ENCODE assay signal across 1 cellular context in the genomic region with DNA sequence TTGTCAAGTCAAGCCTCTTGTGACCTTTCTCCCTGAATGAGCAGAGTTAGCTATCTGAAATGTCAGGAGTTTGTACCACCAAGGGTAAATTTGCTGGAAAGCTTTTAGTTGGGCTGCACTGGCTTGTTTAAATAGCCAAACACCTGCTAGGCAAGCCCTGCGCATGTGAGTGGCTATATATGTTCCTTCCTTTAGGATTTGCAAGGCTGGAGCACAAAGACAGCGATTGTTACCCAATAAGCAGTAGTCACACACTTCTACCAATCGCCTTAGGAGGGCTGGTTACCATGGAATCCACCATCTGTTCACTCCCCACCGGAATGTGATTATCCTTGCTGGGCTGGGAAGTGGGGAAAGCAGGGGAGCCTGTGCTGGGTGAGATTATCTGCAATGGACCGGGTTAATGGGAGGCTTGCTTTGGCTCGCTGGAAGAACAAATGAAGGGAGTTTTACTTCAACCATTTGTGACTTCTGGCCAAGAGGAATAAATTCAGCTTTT.
TF ChIP-seq lines count a peak whose summit lies in the region.

No MANE protein-coding gene starts in this region.

TF ChIP-seq in HepG2, 621 proteins besides CTCF, POLR2A, EP300 and RAD21 (continued from another document):
- TF ChIP-seq ZSCAN21 (CRISPR knock-in tag; IDR thresholded peaks at IDR 0.05; ENCODE audit: borderline replicate concordance), result no peak
- no peak for TF ChIP-seq KDM1A (CRISPR knock-in tag; IDR thresholded peaks at IDR 0.05)
- no peak for TF ChIP-seq ZNF253 (CRISPR knock-in tag; IDR thresholded peaks at IDR 0.05; ENCODE audit: borderline replicate concordance)
- TF ChIP-seq ZNF552 (CRISPR knock-in tag; IDR thresholded peaks at IDR 0.05; ENCODE audit: borderline replicate concordance), result no peak
- TF ChIP-seq ZNF383 (CRISPR knock-in tag; IDR thresholded peaks at IDR 0.05; ENCODE audit: borderline replicate concordance), result no peak
- no peak for TF ChIP-seq RFX5 (IDR thresholded peaks at IDR 0.05; ENCODE audit: low read depth, low read length)
- no peak for TF ChIP-seq SMARCE1 (IDR thresholded peaks at IDR 0.05; ENCODE audit: borderline replicate concordance)
- TF ChIP-seq KLF6 (CRISPR knock-in tag; IDR thresholded peaks at IDR 0.05), result 0 out of 2 replicates have a peak, but pooled peaks have one; percentile 25
- no peak for TF ChIP-seq TSC22D2 (CRISPR knock-in tag; IDR thresholded peaks at IDR 0.05; ENCODE audit: borderline replicate concordance)
- peak; percentile 20; the same call in 1 of the 3 replicates for TF ChIP-seq MXI1 (IDR thresholded peaks at IDR 0.05; ENCODE audit: borderline replicate concordance, low read depth, low read length)
- TF ChIP-seq ARNTL (CRISPR knock-in tag; IDR thresholded peaks at IDR 0.05), result peak; percentile 93
- no peak for TF ChIP-seq ZNF567 (CRISPR knock-in tag; IDR thresholded peaks at IDR 0.05; ENCODE audit: borderline replicate concordance)
- TF ChIP-seq SKI (IDR thresholded peaks at IDR 0.05; ENCODE audit: partially characterized antibody), result no peak
- peak; percentile 43 for TF ChIP-seq MED1 (CRISPR knock-in tag; IDR thresholded peaks at IDR 0.05)
- 0 out of 2 replicates have a peak, but pooled peaks have one; percentile 6 for TF ChIP-seq ZSCAN12 (CRISPR knock-in tag; IDR thresholded peaks at IDR 0.05)
- TF ChIP-seq TBX3 (IDR thresholded peaks at IDR 0.05; ENCODE audit: borderline replicate concordance), result no peak
- TF ChIP-seq ZBTB38 (CRISPR knock-in tag; IDR thresholded peaks at IDR 0.05), result no peak
- no peak for TF ChIP-seq RFXANK (CRISPR knock-in tag; IDR thresholded peaks at IDR 0.05)
- TF ChIP-seq ZNF329 (CRISPR knock-in tag; IDR thresholded peaks at IDR 0.05; ENCODE audit: low read depth), result no peak
- no peak for TF ChIP-seq JUN (CRISPR knock-in tag; IDR thresholded peaks at IDR 0.05)
- TF ChIP-seq, protein P1, sequence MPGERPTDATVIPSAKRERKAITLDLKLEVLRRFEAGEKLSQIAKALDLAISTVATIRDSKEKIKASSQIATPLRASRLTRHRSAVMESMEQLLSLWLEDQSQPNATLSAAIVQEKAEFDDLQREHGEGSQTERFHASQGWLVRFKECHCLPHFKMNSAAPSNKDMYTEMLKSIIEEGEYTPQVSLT (CRISPR knock-in tag; IDR thresholded peaks at IDR 0.05; ENCODE audit: borderline replicate concordance, low read depth), result no peak
- TF ChIP-seq ELF4 (CRISPR knock-in tag; IDR thresholded peaks at IDR 0.05; ENCODE audit: borderline replicate concordance), result no peak
- TF ChIP-seq PITX1 (CRISPR knock-in tag; IDR thresholded peaks at IDR 0.05), result peak; percentile 86
- no peak for TF ChIP-seq PAWR (CRISPR knock-in tag; IDR thresholded peaks at IDR 0.05; ENCODE audit: borderline replicate concordance)
- TF ChIP-seq ZNF451 (CRISPR knock-in tag; IDR thresholded peaks at IDR 0.05), result no peak
- TF ChIP-seq ZBTB7B (CRISPR knock-in tag; IDR thresholded peaks at IDR 0.05), result 0 out of 2 replicates have a peak, but pooled peaks have one; percentile 37
- no peak for TF ChIP-seq ERF (CRISPR knock-in tag; IDR thresholded peaks at IDR 0.05)
- no peak for TF ChIP-seq MBD4 (IDR thresholded peaks at IDR 0.05; ENCODE audit: borderline replicate concordance, low read length)
- peak; percentile 74 for TF ChIP-seq FOXA3 (CRISPR knock-in tag; IDR thresholded peaks at IDR 0.05)
- TF ChIP-seq, protein P2, sequence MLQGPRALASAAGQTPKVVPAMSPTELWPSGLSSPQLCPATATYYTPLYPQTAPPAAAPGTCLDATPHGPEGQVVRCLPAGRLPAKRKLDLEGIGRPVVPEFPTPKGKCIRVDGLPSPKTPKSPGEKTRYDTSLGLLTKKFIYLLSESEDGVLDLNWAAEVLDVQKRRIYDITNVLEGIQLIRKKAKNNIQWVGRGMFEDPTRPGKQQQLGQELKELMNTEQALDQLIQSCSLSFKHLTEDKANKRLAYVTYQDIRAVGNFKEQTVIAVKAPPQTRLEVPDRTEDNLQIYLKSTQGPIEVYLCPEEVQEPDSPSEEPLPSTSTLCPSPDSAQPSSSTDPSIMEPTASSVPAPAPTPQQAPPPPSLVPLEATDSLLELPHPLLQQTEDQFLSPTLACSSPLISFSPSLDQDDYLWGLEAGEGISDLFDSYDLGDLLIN (CRISPR knock-in tag; IDR thresholded peaks at IDR 0.05; ENCODE audit: borderline replicate concordance), result no peak
- peak; percentile 49 for TF ChIP-seq SAP130 (CRISPR knock-in tag; IDR thresholded peaks at IDR 0.05; ENCODE audit: low read depth)
- peak; percentile 29; the same call in 1 of the 2 replicates for TF ChIP-seq ZNF331 (CRISPR knock-in tag; IDR thresholded peaks at IDR 0.05)
- TF ChIP-seq ZKSCAN5 (CRISPR knock-in tag; IDR thresholded peaks at IDR 0.05), result no peak
- no peak for TF ChIP-seq NBN (conservative IDR thresholded peaks at IDR 0.05)
- TF ChIP-seq RXRB (CRISPR knock-in tag; IDR thresholded peaks at IDR 0.05; ENCODE audit: borderline replicate concordance), result 0 out of 2 replicates have a peak, but pooled peaks have one; percentile 40
- TF ChIP-seq, protein P3, sequence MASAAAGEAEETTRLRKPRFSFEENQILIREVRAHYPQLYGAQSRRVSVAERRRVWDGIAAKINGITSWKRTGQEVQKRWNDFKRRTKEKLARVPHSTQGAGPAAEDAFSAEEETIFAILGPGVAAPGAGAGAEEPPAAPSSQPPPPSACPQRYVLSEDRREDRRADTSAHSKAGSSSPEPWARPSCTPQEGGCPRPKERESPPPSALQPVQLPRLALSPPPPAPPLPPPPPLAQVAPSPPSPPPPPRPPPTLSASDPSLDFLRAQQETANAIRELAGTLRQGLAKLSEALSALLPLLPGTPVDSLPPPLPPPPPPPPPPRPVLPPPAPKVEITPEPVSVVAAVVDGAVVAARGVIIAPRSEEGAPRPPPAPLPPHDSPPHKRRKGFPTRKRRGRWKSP (CRISPR knock-in tag; IDR thresholded peaks at IDR 0.05), result no peak
- no peak for TF ChIP-seq SATB2 (CRISPR knock-in tag; IDR thresholded peaks at IDR 0.05)
- peak; percentile 63; the same call in 1 of the 2 replicates for TF ChIP-seq FOXJ3 (CRISPR knock-in tag; IDR thresholded peaks at IDR 0.05; ENCODE audit: borderline replicate concordance)
- TF ChIP-seq, protein P4, sequence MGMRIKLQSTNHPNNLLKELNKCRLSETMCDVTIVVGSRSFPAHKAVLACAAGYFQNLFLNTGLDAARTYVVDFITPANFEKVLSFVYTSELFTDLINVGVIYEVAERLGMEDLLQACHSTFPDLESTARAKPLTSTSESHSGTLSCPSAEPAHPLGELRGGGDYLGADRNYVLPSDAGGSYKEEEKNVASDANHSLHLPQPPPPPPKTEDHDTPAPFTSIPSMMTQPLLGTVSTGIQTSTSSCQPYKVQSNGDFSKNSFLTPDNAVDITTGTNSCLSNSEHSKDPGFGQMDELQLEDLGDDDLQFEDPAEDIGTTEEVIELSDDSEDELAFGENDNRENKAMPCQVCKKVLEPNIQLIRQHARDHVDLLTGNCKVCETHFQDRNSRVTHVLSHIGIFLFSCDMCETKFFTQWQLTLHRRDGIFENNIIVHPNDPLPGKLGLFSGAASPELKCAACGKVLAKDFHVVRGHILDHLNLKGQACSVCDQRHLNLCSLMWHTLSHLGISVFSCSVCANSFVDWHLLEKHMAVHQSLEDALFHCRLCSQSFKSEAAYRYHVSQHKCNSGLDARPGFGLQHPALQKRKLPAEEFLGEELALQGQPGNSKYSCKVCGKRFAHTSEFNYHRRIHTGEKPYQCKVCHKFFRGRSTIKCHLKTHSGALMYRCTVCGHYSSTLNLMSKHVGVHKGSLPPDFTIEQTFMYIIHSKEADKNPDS (CRISPR knock-in tag; IDR thresholded peaks at IDR 0.05), result no peak
- TF ChIP-seq ZMYM2 (CRISPR knock-in tag; IDR thresholded peaks at IDR 0.05), result no peak
- 0 out of 2 replicates have a peak, but pooled peaks have one; percentile 33 for TF ChIP-seq MIXL1 (CRISPR knock-in tag; IDR thresholded peaks at IDR 0.05)
- TF ChIP-seq HDAC6 (IDR thresholded peaks at IDR 0.05; ENCODE audit: low read depth, low read length), result no peak
- TF ChIP-seq, protein P5, sequence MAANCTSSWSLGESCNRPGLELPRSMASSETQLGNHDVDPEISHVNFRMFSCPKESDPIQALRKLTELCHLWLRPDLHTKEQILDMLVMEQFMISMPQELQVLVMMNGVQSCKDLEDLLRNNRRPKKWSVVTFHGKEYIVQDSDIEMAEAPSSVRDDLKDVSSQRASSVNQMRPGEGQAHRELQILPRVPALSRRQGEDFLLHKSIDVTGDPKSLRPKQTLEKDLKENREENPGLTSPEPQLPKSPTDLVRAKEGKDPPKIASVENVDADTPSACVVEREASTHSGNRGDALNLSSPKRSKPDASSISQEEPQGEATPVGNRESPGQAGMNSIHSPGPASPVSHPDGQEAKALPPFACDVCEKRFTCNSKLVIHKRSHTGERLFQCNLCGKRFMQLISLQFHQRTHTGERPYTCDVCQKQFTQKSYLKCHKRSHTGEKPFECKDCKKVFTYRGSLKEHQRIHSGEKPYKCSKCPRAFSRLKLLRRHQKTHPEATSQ (CRISPR knock-in tag; IDR thresholded peaks at IDR 0.05; ENCODE audit: borderline replicate concordance), result no peak; the same call in 1 of the 2 replicates
- peak; percentile 67; the same call in 1 of the 2 replicates for TF ChIP-seq ZNF652 (CRISPR knock-in tag; IDR thresholded peaks at IDR 0.05; ENCODE audit: borderline replicate concordance, low read depth)
- TF ChIP-seq TAF1 (CRISPR knock-in tag; IDR thresholded peaks at IDR 0.05), result no peak
- no peak for TF ChIP-seq ZNF235 (CRISPR knock-in tag; IDR thresholded peaks at IDR 0.05; ENCODE audit: borderline replicate concordance)
- TF ChIP-seq RELA (CRISPR knock-in tag; IDR thresholded peaks at IDR 0.05), result no peak
- TF ChIP-seq ZNF337 (CRISPR knock-in tag; IDR thresholded peaks at IDR 0.05; ENCODE audit: borderline replicate concordance, low read depth), result peak; percentile 54; the same call in 1 of the 2 replicates
- no peak for TF ChIP-seq ZNF629 (CRISPR knock-in tag; conservative IDR thresholded peaks at IDR 0.05)
- TF ChIP-seq POLR2G (IDR thresholded peaks at IDR 0.05; ENCODE audit: low read depth, low read length), result no peak
